Comparison of ENCODE assay signal across 18 cellular contexts in the genomic region with DNA sequence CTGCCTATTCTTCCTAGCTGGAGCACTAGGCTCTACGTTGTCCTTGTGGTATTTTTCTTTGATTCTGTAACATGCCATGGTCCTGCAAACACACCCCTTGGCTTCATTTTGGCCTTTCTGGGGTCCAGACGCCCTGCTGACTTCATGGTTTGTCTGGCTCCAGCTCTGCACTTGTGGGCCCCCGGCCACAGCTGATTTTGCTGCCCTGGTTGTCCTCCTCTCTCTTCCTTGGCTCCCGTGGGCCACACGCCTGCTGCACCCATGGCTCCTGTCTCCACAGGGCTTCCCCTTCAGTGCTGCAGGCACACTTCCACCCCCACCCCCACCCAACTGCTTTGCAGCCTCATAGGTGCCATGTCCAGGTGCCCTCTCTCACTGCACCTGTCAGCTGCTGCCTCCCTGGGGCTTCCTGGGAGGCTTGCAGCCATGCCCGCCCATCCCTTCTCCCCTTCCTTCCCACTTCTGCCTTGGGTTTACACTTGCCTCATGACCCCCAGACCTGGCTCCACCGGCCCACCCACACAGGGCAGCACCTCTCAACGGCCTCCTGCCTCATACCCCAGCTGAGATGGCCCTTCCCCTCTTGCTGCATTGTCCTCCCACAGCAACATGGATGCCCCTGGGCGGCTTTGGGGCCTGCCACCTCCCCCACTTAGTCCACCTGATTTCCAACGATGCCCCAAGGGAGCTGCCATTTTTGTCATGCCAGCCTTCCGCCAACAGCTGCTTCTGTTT. TPM values are rescaled to one million over a fixed set of nuclear protein-coding genes. Genes with fewer than 3 reads are reported as not detected.
DNase-seq lines count a peak whose midpoint lies in the region; ATAC-seq and TF ChIP-seq lines count a peak whose summit lies in the region.
"Had no signal": no experiment of that assay in that cellular context is flagged by ENCODE, and none has a peak within 500 bp of the region (broad histone marks: within the 10 kb centered on the region; RNA-seq: fewer than 3 reads in every experiment).

No MANE protein-coding gene starts in this region.

- H3K9me3 ChIP-seq in BLaER1 (peaks cover 18% of the 10 kb centered on the region; the same call in 1 of the 2 replicates), RWPE2 (ENCODE audit: severe bottlenecking) (no peaks in the 10 kb centered on the region)

- TF ChIP-seq CTCF in RWPE2 (IDR thresholded peaks at IDR 0.05; ENCODE audit: poor library complexity, severe bottlenecking) (no peak), neural crest cell (conservative IDR thresholded peaks at IDR 0.05) (no peak), chondrocyte (IDR thresholded peaks at IDR 0.05) (no peak), glutamatergic neuron (IDR thresholded peaks at IDR 0.05; ENCODE audit: partially characterized antibody, unreplicated experiment) (no peak)

- H3K27me3 ChIP-seq in BLaER1 (no peaks in the 10 kb centered on the region), RWPE2 (ENCODE audit: insufficient read depth, poor library complexity, severe bottlenecking) (no peaks in the 10 kb centered on the region)

- H3K27ac Mint-ChIP-seq in neural crest cell (ENCODE audit: unreplicated experiment) (peak overlapping the region; percentile 27), chondrocyte (ENCODE audit: unreplicated experiment) (no peak overlapping the region), glutamatergic neuron (ENCODE audit: unreplicated experiment) (no peak overlapping the region)

- no peak for ATAC-seq in RWPE2 (ENCODE audit: low read depth)
- ATAC-seq: HCT116, K562 had no signal

- H4K20me1 ChIP-seq in BLaER1 = no peaks in the 10 kb centered on the region

- H3K4me2 ChIP-seq in BLaER1 = peak overlapping the region; percentile 73

- H3K4me3 Mint-ChIP-seq in neural crest cell (no peak overlapping the region), chondrocyte (ENCODE audit: unreplicated experiment) (no peak overlapping the region), glutamatergic neuron (ENCODE audit: unreplicated experiment) (no peak overlapping the region)

- peak overlapping the region; percentile 69 for H3K27ac ChIP-seq in BLaER1
- no peak overlapping the region for H3K27ac ChIP-seq in RWPE2 (ENCODE audit: poor library complexity, severe bottlenecking)
- H3K27ac ChIP-seq: GM23248 had no signal

- H3K9ac ChIP-seq in BLaER1 = no peak overlapping the region; the same call in 1 of the 2 replicates
- H3K9ac ChIP-seq: GM23248 had no signal

- H3K9me3 Mint-ChIP-seq in neural crest cell (peaks cover 12% of the 10 kb centered on the region), chondrocyte (ENCODE audit: low read depth) (peaks cover 10% of the 10 kb centered on the region), glutamatergic neuron (ENCODE audit: unreplicated experiment) (peaks cover 19% of the 10 kb centered on the region)

- H3K36me3 ChIP-seq in BLaER1 = no peaks in the 10 kb centered on the region
- no peaks in the 10 kb centered on the region for H3K36me3 ChIP-seq in RWPE2 (ENCODE audit: low read depth)

- peaks cover 14% of the 10 kb centered on the region for H3K27me3 Mint-ChIP-seq in neural crest cell (ENCODE audit: low read depth)
- H3K27me3 Mint-ChIP-seq in chondrocyte (ENCODE audit: low read depth) = peaks cover 1% of the 10 kb centered on the region
- H3K27me3 Mint-ChIP-seq in glutamatergic neuron (ENCODE audit: unreplicated experiment) = peaks cover 8% of the 10 kb centered on the region

- no peaks in the 10 kb centered on the region for H3K36me3 Mint-ChIP-seq in neural crest cell (ENCODE audit: low read depth)
- no peaks in the 10 kb centered on the region for H3K36me3 Mint-ChIP-seq in chondrocyte (ENCODE audit: low read depth)
- H3K36me3 Mint-ChIP-seq in glutamatergic neuron (ENCODE audit: unreplicated experiment) = peaks cover 24% of the 10 kb centered on the region

- H3K4me3 ChIP-seq in BLaER1 = peak overlapping the region; percentile 4
- no peak overlapping the region for H3K4me3 ChIP-seq in RWPE2 (ENCODE audit: severe bottlenecking)
- H3K4me3 ChIP-seq: GM23248, K562 had no signal

- DNase-seq in NCI-H345 (lab: John Stamatoyannopoulos, UW) (peak; percentile 35), NCI-H345 treated with DMSO at 0.1 percent for 48 hours (lab: John Stamatoyannopoulos, UW; ENCODE audit: unreplicated experiment) (no peak), RWPE2 (ENCODE audit: low spot score) (peak; percentile 51), neural crest cell (ENCODE audit: low read depth, low spot score) (no peak), chondrocyte (ENCODE audit: low spot score) (no peak), glutamatergic neuron (no peak)
- no peak for DNase-seq in activated CD8-positive, alpha-beta memory T cell treated with anti-CD3 and anti-CD28 coated beads, Interleukin-2, amount 50 U/mL, for 48 hours
- DNase-seq: DMS 273 treated with DMSO at 0.1 percent for 48 hours, GF-D8, GM23248, MV-4-11, NCI-H2081 treated with DMSO at 0.1 percent for 48 hours, NCI-H524 had no signal

- H3K4me1 ChIP-seq in BLaER1 = peaks cover 55% of the 10 kb centered on the region
- no peaks in the 10 kb centered on the region for H3K4me1 ChIP-seq in RWPE2 (ENCODE audit: insufficient read depth, poor library complexity, severe bottlenecking)

- H3K4me1 Mint-ChIP-seq in neural crest cell = no peaks in the 10 kb centered on the region
- H3K4me1 Mint-ChIP-seq in chondrocyte (ENCODE audit: low read depth) = peaks cover 10% of the 10 kb centered on the region
- H3K4me1 Mint-ChIP-seq in glutamatergic neuron (ENCODE audit: low read depth, unreplicated experiment) = peaks cover 1% of the 10 kb centered on the region

RNA-seq across cellular contexts. Expression of gene SLC6A3, which starts 25.6 kb away (rescaled TPM):
- total RNA-seq in neural crest cell (0.16 and 0.27 TPM in 2 replicates), chondrocyte (not detected in 3 replicates), glutamatergic neuron (ENCODE audit: unreplicated experiment) (22.4 TPM)
- total RNA-seq: A172, Daoy, GM23248, K562 had no signal

Comparison
In these comparisons a context has a peak if more than half of its experiments do, and no peak if none do; other contexts are left out.
1. DNase-seq: peak in NCI-H345 (single experiment) and RWPE2 (single experiment); none in NCI-H345 treated with DMSO at 0.1 percent for 48 hours (single experiment), neural crest cell (single experiment), chondrocyte (single experiment), activated CD8-positive, alpha-beta memory T cell treated with anti-CD3 and anti-CD28 coated beads, Interleukin-2, amount 50 U/mL, for 48 hours (single experiment) and glutamatergic neuron (single experiment).
2. RNA of gene SLC6A3, which starts 25.6 kb away (total RNA-seq): 22.4 TPM in glutamatergic neuron (single experiment); 0.16 to 0.27 TPM in neural crest cell and not detected in chondrocyte; every median in the first group is over 10 times any median in the second.